8 cellular contexts compared by ENCODE assay signal in genomic region chr13:80048802-80049201, GRCh38.
A peak's percentile ranks its signal among the peaks of the same experiment; 100 is the strongest.
DNase-seq lines count a peak whose midpoint lies in the region; ATAC-seq lines count a peak whose summit lies in the region.

No MANE protein-coding gene starts in this region.

- H3K9me3 Mint-ChIP-seq in activated CD4-positive, alpha-beta memory T cell treated with anti-CD3 and anti-CD28 coated beads for 36 hours: no peaks in the 10 kb centered on the region
- peaks cover 6% of the 10 kb centered on the region for H3K9me3 Mint-ChIP-seq in stimulated activated effector memory CD8-positive, alpha-beta T cell treated with anti-CD3 and anti-CD28 coated beads, Interleukin-12 subunit alpha, Interleukin-12 subunit beta, amount 100 ng/mL, for 72 hours

- peaks cover 32% of the 10 kb centered on the region for H3K4me1 ChIP-seq in ACC112 (ENCODE audit: control insufficient read depth, insufficient read depth, low read length, unreplicated experiment)

- no peaks in the 10 kb centered on the region for H3K36me3 ChIP-seq in ACC112 (ENCODE audit: insufficient read depth, low read length)

- intact Hi-C loops in activated CD4-positive, alpha-beta memory T cell treated with anti-CD3 and anti-CD28 coated beads for 36 hours (cut with micrococcal nuclease): no loop called here

- ATAC-seq in GM18520 (IDR thresholded peaks at IDR 0.05; ENCODE audit: unreplicated experiment) (peak; percentile 96), HG02973 (IDR thresholded peaks at IDR 0.05; ENCODE audit: unreplicated experiment) (peak; percentile 99)
- peak; percentile 93 for ATAC-seq in stimulated activated effector memory CD8-positive, alpha-beta T cell treated with anti-CD3 and anti-CD28 coated beads, Interleukin-12 subunit alpha, Interleukin-12 subunit beta, amount 100 ng/mL, for 72 hours

- POLR2A ChIA-PET in activated CD4-positive, alpha-beta memory T cell treated with anti-CD3 and anti-CD28 coated beads for 36 hours (lab: Charles Lee): no interaction called here

- no peak overlapping the region for H3K4me3 Mint-ChIP-seq in activated CD4-positive, alpha-beta memory T cell treated with anti-CD3 and anti-CD28 coated beads for 36 hours
- H3K4me3 Mint-ChIP-seq in stimulated activated effector memory CD8-positive, alpha-beta T cell treated with anti-CD3 and anti-CD28 coated beads, Interleukin-12 subunit alpha, Interleukin-12 subunit beta, amount 100 ng/mL, for 72 hours: no peak overlapping the region

- peak overlapping the region; percentile 9; the same call in 1 of the 2 replicates for H3K4me3 ChIP-seq in ACC112 (ENCODE audit: low read depth, low read length)

- H3K27me3 ChIP-seq in ACC112 (ENCODE audit: insufficient read depth, low read length): no peaks in the 10 kb centered on the region

- H2AFZ ChIP-seq in ACC112 (ENCODE audit: low read length, unreplicated experiment): no peak overlapping the region

- H3K79me2 ChIP-seq in ACC112 (ENCODE audit: control insufficient read depth, insufficient read depth, low read length, unreplicated experiment): no peaks in the 10 kb centered on the region

- H3K27ac ChIP-seq in ACC112 (ENCODE audit: low read depth, low read length): peak overlapping the region; percentile 63

- peaks cover 5% of the 10 kb centered on the region for H3K4me1 Mint-ChIP-seq in activated CD4-positive, alpha-beta memory T cell treated with anti-CD3 and anti-CD28 coated beads for 36 hours (ENCODE audit: low read depth)
- H3K4me1 Mint-ChIP-seq in stimulated activated effector memory CD8-positive, alpha-beta T cell treated with anti-CD3 and anti-CD28 coated beads, Interleukin-12 subunit alpha, Interleukin-12 subunit beta, amount 100 ng/mL, for 72 hours: no peaks in the 10 kb centered on the region

- DNase-seq in NCI-H2227 (lab: John Stamatoyannopoulos, UW; ENCODE audit: unreplicated experiment) (peak; percentile 69), epidermal melanocyte (ENCODE audit: insufficient read length, low spot score) (peak; percentile 68), mucosa of gallbladder (ENCODE audit: low spot score) (peak; percentile 72)
- DNase-seq in activated CD4-positive, alpha-beta memory T cell treated with anti-CD3 and anti-CD28 coated beads for 36 hours: peak; percentile 75
- DNase-seq in stimulated activated effector memory CD8-positive, alpha-beta T cell treated with anti-CD3 and anti-CD28 coated beads, Interleukin-12 subunit alpha, Interleukin-12 subunit beta, amount 100 ng/mL, for 72 hours (ENCODE audit: low spot score in 2 of 2): peak in 1 of 2 donors; percentile 47

- CTCF ChIA-PET in activated CD4-positive, alpha-beta memory T cell treated with anti-CD3 and anti-CD28 coated beads for 36 hours (lab: Charles Lee): interaction anchor here (1.1 kb wide), 1 partner anchor 370 kb away, joined by 3 read pairs; no protein-coding TSS in a partner anchor

- no peak overlapping the region for H3K27ac Mint-ChIP-seq in activated CD4-positive, alpha-beta memory T cell treated with anti-CD3 and anti-CD28 coated beads for 36 hours
- H3K27ac Mint-ChIP-seq in stimulated activated effector memory CD8-positive, alpha-beta T cell treated with anti-CD3 and anti-CD28 coated beads, Interleukin-12 subunit alpha, Interleukin-12 subunit beta, amount 100 ng/mL, for 72 hours: no peak overlapping the region

- H3K36me3 Mint-ChIP-seq in activated CD4-positive, alpha-beta memory T cell treated with anti-CD3 and anti-CD28 coated beads for 36 hours: no peaks in the 10 kb centered on the region
- H3K36me3 Mint-ChIP-seq in stimulated activated effector memory CD8-positive, alpha-beta T cell treated with anti-CD3 and anti-CD28 coated beads, Interleukin-12 subunit alpha, Interleukin-12 subunit beta, amount 100 ng/mL, for 72 hours: no peaks in the 10 kb centered on the region

- H3K27me3 Mint-ChIP-seq in activated CD4-positive, alpha-beta memory T cell treated with anti-CD3 and anti-CD28 coated beads for 36 hours: no peaks in the 10 kb centered on the region
